8 cellular contexts compared by ENCODE assay signal in genomic region chr3:118884748-118885206, GRCh38.
DNase-seq lines count a peak whose midpoint lies in the region; ATAC-seq and TF ChIP-seq lines count a peak whose summit lies in the region.

No MANE protein-coding gene starts in this region.

- WGBS in testis, 2 donors, result 25 to 26% methylated on average over 3 of the region's 3 CpGs

- ATAC-seq in PC-3 (peak; percentile 91), omental fat pad (ENCODE audit: low FRiP score) (peak; percentile 76)

- no peaks in the 10 kb centered on the region for H3K36me3 Mint-ChIP-seq in Calu3 (ENCODE audit: insufficient read depth, unreplicated experiment)

- H3K4me2 ChIP-seq in PC-3 (ENCODE audit: low read length), result no peak overlapping the region

- TF ChIP-seq CTCF in Calu3 (IDR thresholded peaks at IDR 0.05; ENCODE audit: unreplicated experiment) (peak; percentile 78), GM20000 (IDR thresholded peaks at IDR 0.05; ENCODE audit: extremely low read depth, missing control alignments) (peak; percentile 94), PC-3 (conservative IDR thresholded peaks at IDR 0.05; ENCODE audit: low read depth, low read length) (peak; percentile 99), omental fat pad (IDR thresholded peaks at IDR 0.05) (peak in 1 of 3 donors; percentile 26), testis (IDR thresholded peaks at IDR 0.05) (peak; percentile 65 to 83 (median 81))

- no peaks in the 10 kb centered on the region for H3K79me2 ChIP-seq in PC-3 (ENCODE audit: low read length)

- no peaks in the 10 kb centered on the region for H3K9me2 ChIP-seq in PC-3 (replicated peaks; ENCODE audit: low read length)

- H3K9me3 Mint-ChIP-seq in Calu3 (ENCODE audit: low read depth, unreplicated experiment), result no peaks in the 10 kb centered on the region

- BruUV-seq in Calu3 (replicated peaks; lab: Mats Ljungman, UMichigan) (no TSS peak), PC-3 (replicated peaks; lab: Mats Ljungman, UMichigan) (no TSS peak)

- intact Hi-C loops in Calu3 (cut with micrococcal nuclease; ENCODE audit: unreplicated experiment), result loop anchor here (1.0 to 5.0 kb wide), 2 partner anchors 53 to 151 kb away; no protein-coding TSS in a partner anchor
- intact Hi-C loops in PC-3 (cut with micrococcal nuclease), result loop anchor here (1.0 kb wide), 1 partner anchor 357 kb away; no protein-coding TSS in a partner anchor
- intact Hi-C loops in testis (cut with DNase I; ENCODE audit: low total_unique reads), result loop anchor here (5.0 kb wide), 1 partner anchor 213 kb away; no protein-coding TSS in a partner anchor

- H3F3A ChIP-seq in PC-3 (ENCODE audit: low read length, unreplicated experiment), result no peaks in the 10 kb centered on the region

- H3K27ac ChIP-seq in PC-3 (ENCODE audit: low read length), result no peak overlapping the region
- H3K27ac ChIP-seq in testis, result no peak overlapping the region

- H3K27ac Mint-ChIP-seq in Calu3 (ENCODE audit: unreplicated experiment), result no peak overlapping the region

- H3K4me3 ChIP-seq in PC-3 (ENCODE audit: low read length), result no peak overlapping the region
- H3K4me3 ChIP-seq in testis, result no peak overlapping the region

- no peak overlapping the region for H3K9ac ChIP-seq in PC-3 (ENCODE audit: low read length)

- H3K27me3 Mint-ChIP-seq in Calu3 (ENCODE audit: unreplicated experiment), result peaks cover 32% of the 10 kb centered on the region

- no peaks in the 10 kb centered on the region for H3K4me1 Mint-ChIP-seq in Calu3 (ENCODE audit: low read depth, unreplicated experiment)

- H3K9me3 ChIP-seq in PC-3 (ENCODE audit: low read length) (no peaks in the 10 kb centered on the region), testis (no peaks in the 10 kb centered on the region)

- no peaks in the 10 kb centered on the region for H4K20me1 ChIP-seq in PC-3 (ENCODE audit: low read length)

- DNase-seq in Calu3, result peak; percentile 87
- peak; percentile 45 for DNase-seq in GM20000 (ENCODE audit: low spot score)
- peak; percentile 26 for DNase-seq in HS-5 (ENCODE audit: low read depth)
- peak; percentile 77 for DNase-seq in PC-3
- peak; percentile 83 to 87 for DNase-seq in activated T-cell treated with anti-CD3 and anti-CD28 coated beads, Interleukin-2, amount 50 U/mL, for 48 hours
- DNase-seq in fibroblast of the conjunctiva (ENCODE audit: low read depth), result peak; percentile 10
- peak; percentile 67 for DNase-seq in omental fat pad (ENCODE audit: low spot score)
- DNase-seq in testis, result peak; percentile 87

- TF ChIP-seq POLR2A in testis (IDR thresholded peaks at IDR 0.05), result no peak

- no peaks in the 10 kb centered on the region for H3K36me3 ChIP-seq in PC-3 (ENCODE audit: low read depth, low read length)
- no peaks in the 10 kb centered on the region for H3K36me3 ChIP-seq in testis (ENCODE audit: low read depth, missing control alignments)

- H3K27me3 ChIP-seq in PC-3 (ENCODE audit: low read length) (peaks cover 50% of the 10 kb centered on the region), testis (no peaks in the 10 kb centered on the region)

- CTCF ChIA-PET in Calu3 (lab: Charles Lee), result interaction anchor here (0.7 to 4.5 kb wide), 11 partner anchors 11 to 734 kb away, joined by 3 to 76 read pairs (median 6); partner anchors contain the start of genes B4GALT4 and IGSF11
- CTCF ChIA-PET in PC-3 (lab: Charles Lee), result interaction anchor here (0.5 to 3.6 kb wide), 7 partner anchors 45 to 799 kb away, joined by 3 to 41 read pairs (median 5); partner anchors contain the start of genes B4GALT4 and IGSF11

- H3K4me3 Mint-ChIP-seq in Calu3 (ENCODE audit: low read depth, unreplicated experiment), result no peak overlapping the region

- POLR2A ChIA-PET in PC-3 (lab: Charles Lee; ENCODE audit: unreplicated experiment), result no interaction called here

- H3K4me1 ChIP-seq in PC-3 (ENCODE audit: insufficient read depth, low read length), result no peaks in the 10 kb centered on the region
- no peaks in the 10 kb centered on the region for H3K4me1 ChIP-seq in testis

- H2AFZ ChIP-seq in PC-3 (ENCODE audit: low read length), result no peak overlapping the region

Comparison
In these comparisons a context has a peak if more than half of its experiments do, and no peak if none do; other contexts are left out.
1. DNase-seq: peak in every context shown above with its lines; median percentile 87 in Calu3; 87 in testis; 85 in activated T-cell treated with anti-CD3 and anti-CD28 coated beads, Interleukin-2, amount 50 U/mL, for 48 hours; 77 in PC-3; 67 in omental fat pad; 45 in GM20000; 26 in HS-5; 10 in fibroblast of the conjunctiva.